In the genomic region with DNA sequence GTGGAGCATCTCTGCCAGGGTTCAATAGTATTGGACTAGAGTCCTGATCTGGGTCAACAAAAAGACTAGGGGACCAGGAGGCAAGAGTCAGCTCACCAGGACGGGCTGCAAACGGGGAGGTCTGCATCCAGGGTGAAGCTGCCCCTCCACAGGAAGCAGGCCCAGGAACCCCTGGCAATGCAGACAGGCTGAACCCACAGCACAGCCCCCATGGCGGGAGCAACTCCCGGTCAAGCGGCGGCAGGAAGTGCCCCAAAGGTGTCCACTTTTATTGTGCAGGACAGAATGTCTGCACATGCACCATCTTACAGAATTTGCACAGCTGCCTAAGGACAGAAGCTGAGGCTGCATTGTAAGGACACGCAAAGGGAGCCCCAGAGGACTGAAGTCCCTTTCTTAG, we compare ENCODE assay signal across 13 cellular contexts.
A peak's percentile ranks its signal among the peaks of the same experiment; 100 is the strongest.
DNase-seq lines count a peak whose midpoint lies in the region; ATAC-seq and TF ChIP-seq lines count a peak whose summit lies in the region.
"Had no signal": no experiment of that assay in that cellular context is flagged by ENCODE, and none has a peak within 500 bp of the region (broad histone marks: within the 10 kb centered on the region; RNA-seq: fewer than 3 reads in every experiment).

No MANE protein-coding gene starts in this region.

- CTCF ChIA-PET in Panc1 (lab: Charles Lee) = no interaction called here

- no peaks in the 10 kb centered on the region for H3K9me3 ChIP-seq in H9 (ENCODE audit: control insufficient read depth, low read depth, low read length)
- H3K9me3 ChIP-seq in Panc1 (ENCODE audit: control insufficient read depth, insufficient read depth, low read depth, low read length) = no peaks in the 10 kb centered on the region
- H3K9me3 ChIP-seq: A549 had no signal

- H3K27ac ChIP-seq in H9 (ENCODE audit: insufficient read length, low read depth, low read length) (no peak overlapping the region), Panc1 (ENCODE audit: low read length) (peak overlapping the region; percentile 34; the same call in 1 of the 2 replicates)
- H3K27ac ChIP-seq: A549 had no signal

- no peaks in the 10 kb centered on the region for H3K79me2 ChIP-seq in H9 (ENCODE audit: insufficient read depth, low read length)

- H3K4me1 ChIP-seq in H9 (ENCODE audit: insufficient read depth, low read length) = no peaks in the 10 kb centered on the region
- H3K4me1 ChIP-seq in Panc1 (ENCODE audit: control insufficient read depth, insufficient read depth, low read length) = peaks cover 12% of the 10 kb centered on the region
- H3K4me1 ChIP-seq: HAP-1 had no signal

- BruUV-seq in Panc1 (replicated peaks; lab: Mats Ljungman, UMichigan) = no TSS peak

- DNase-seq in H9 (peak; percentile 22), Panc1 (ENCODE audit: low read depth, low spot score) (no peak), erythroblast (lab: John Stamatoyannopoulos, UW) (no peak), sciatic nerve (ENCODE audit: low spot score) (peak; percentile 35), NCI-H2107 treated with DMSO at 0.1 percent for 48 hours (lab: John Stamatoyannopoulos, UW; ENCODE audit: unreplicated experiment) (no peak), AG20443 (ENCODE audit: low spot score) (no peak), C1 segment of cervical spinal cord (lab: John Stamatoyannopoulos, UW) (no peak)
- DNase-seq: CD8-positive, alpha-beta memory T cell; DND-41; GDM1 had no signal

- in situ Hi-C loops in Panc1 (cut with HindIII; ENCODE audit: low pct_unique_long_range_greater_than_20kb, low sequenced_read_pairs) = no loop called here

- no CpG with 5 or more reads among the region's 7 CpGs for WGBS in H9 (ENCODE audit: extremely low coverage, insufficient read length, low lambda C conversion rate)

- no peaks in the 10 kb centered on the region; a peak in 3 of 5 replicates for H3K9me3 Mint-ChIP-seq in H9

- H3K27me3 ChIP-seq in H9 (ENCODE audit: insufficient read depth, low read length) (no peaks in the 10 kb centered on the region), Panc1 (ENCODE audit: control insufficient read depth, insufficient read depth, low read length) (no peaks in the 10 kb centered on the region)

- H3K27ac Mint-ChIP-seq in H9 = no peak overlapping the region
- H3K27ac Mint-ChIP-seq: GM23338 had no signal

- no peaks in the 10 kb centered on the region for H3K36me3 Mint-ChIP-seq in H9 (ENCODE audit: insufficient read depth in 1 of 3, low read depth in 3 of 3)
- H3K36me3 Mint-ChIP-seq: CD8-positive, alpha-beta memory T cell had no signal

- no peak overlapping the region for H3K9ac ChIP-seq in H9 (ENCODE audit: extremely low read depth, insufficient read length, low read length)

- H3K79me1 ChIP-seq in H9 (ENCODE audit: insufficient read depth, low read depth, low read length, poor library complexity, severe bottlenecking) = no peaks in the 10 kb centered on the region

- peak; percentile 4 for TF ChIP-seq POLR2A in erythroblast (IDR thresholded peaks at IDR 0.05; ENCODE audit: low read length)

- no peak overlapping the region for H3K56ac ChIP-seq in H9 (ENCODE audit: insufficient read length, low read depth, low read length)

- peaks cover 4% of the 10 kb centered on the region for H3K27me3 Mint-ChIP-seq in H9 (ENCODE audit: low read depth)
- H3K27me3 Mint-ChIP-seq: CD8-positive, alpha-beta memory T cell had no signal

- 0 out of 4 replicates have a peak, but pooled peaks cover 0 to 4% of the 10 kb centered on the region in 2 experiments for H3K4me1 Mint-ChIP-seq in H9
- H3K4me1 Mint-ChIP-seq: GM23338 had no signal

- H3K36me3 ChIP-seq in Panc1 (ENCODE audit: control insufficient read depth, insufficient read depth, low read length) = no peaks in the 10 kb centered on the region
- H3K36me3 ChIP-seq: HAP-1 had no signal

- no peak overlapping the region for H2BK15ac ChIP-seq in H9 (ENCODE audit: low read depth, low read length)

- H3K4me3 ChIP-seq in Panc1 (ENCODE audit: low read depth in 2 of 2, low read length in 2 of 2) = no peak overlapping the region
- H3K4me3 ChIP-seq: A549, GM23338, HAP-1 had no signal

- no peak overlapping the region for H3K4me3 Mint-ChIP-seq in H9
- H3K4me3 Mint-ChIP-seq: CD8-positive, alpha-beta memory T cell; GM23338 had no signal

- ATAC-seq in Panc1 = no peak
- no peak for ATAC-seq in sciatic nerve
- ATAC-seq: A549, GM23338 had no signal

- no peak overlapping the region for H3K4me2 ChIP-seq in H9 (ENCODE audit: insufficient read depth, insufficient read length, low read length)
- H3K4me2 ChIP-seq: A549, GM23338 had no signal

- H3K14ac ChIP-seq in H9 (ENCODE audit: insufficient read depth, low read length) = no peak overlapping the region; the same call in 1 of the 2 replicates

- POLR2A ChIA-PET in Panc1 (lab: Charles Lee) = no interaction called here

- no peak overlapping the region for H2BK12ac ChIP-seq in H9 (ENCODE audit: insufficient read length, low read depth, low read length)

- intact Hi-C loops in Panc1 (cut with micrococcal nuclease; ENCODE audit: unreplicated experiment) = no loop called here
- intact Hi-C loops in sciatic nerve (cut with DNase I) = no loop called here

- no peaks in the 10 kb centered on the region for H4K20me1 ChIP-seq in H9 (ENCODE audit: control insufficient read depth, insufficient read depth, insufficient read length)

- no peaks in the 10 kb centered on the region for H3K23me2 ChIP-seq in H9 (ENCODE audit: insufficient read length, low read depth, low read length, poor library complexity, severe bottlenecking)

- H4K5ac ChIP-seq in H9 (ENCODE audit: insufficient read length, low read depth, low read length) = no peak overlapping the region

- H4K91ac ChIP-seq in H9 (ENCODE audit: insufficient read length, low read depth, low read length) = no peak overlapping the region

- no peak for TF ChIP-seq CTCF in H9 (conservative IDR thresholded peaks at IDR 0.05)
- TF ChIP-seq CTCF in Panc1 (IDR thresholded peaks at IDR 0.05) = no peak

- H2BK20ac ChIP-seq in H9 (ENCODE audit: low read depth, low read length, poor library complexity, severe bottlenecking) = no peak overlapping the region

- no peak overlapping the region for H3K4ac ChIP-seq in H9 (ENCODE audit: low read depth, low read length)

- no peak overlapping the region for H2AK5ac ChIP-seq in H9 (ENCODE audit: insufficient read length, low read length)

- no peak overlapping the region for H2AFZ ChIP-seq in H9 (ENCODE audit: low read length)
- H2AFZ ChIP-seq: GM23338 had no signal

- no peak overlapping the region for H2BK120ac ChIP-seq in H9 (ENCODE audit: low read depth, low read length, poor library complexity, severe bottlenecking)

- no peak overlapping the region for H2BK5ac ChIP-seq in H9 (ENCODE audit: insufficient read length, low read length)

- no peak overlapping the region for H3T11ph ChIP-seq in H9 (ENCODE audit: low read length)

- H3K18ac ChIP-seq in H9 (ENCODE audit: insufficient read length, low read depth, low read length) = no peak overlapping the region

- H3K23ac ChIP-seq in H9 (ENCODE audit: insufficient read length, low read depth, low read length) = no peak overlapping the region

- H4K8ac ChIP-seq in H9 (replicated peaks; ENCODE audit: insufficient read length, low read depth, low read length) = no peak overlapping the region

Comparison
In these comparisons a context has a peak if more than half of its experiments do, and no peak if none do; other contexts are left out.
1. DNase-seq: peak in H9 (single experiment) and sciatic nerve (single experiment); none in Panc1 (single experiment), erythroblast (0 of 2), NCI-H2107 treated with DMSO at 0.1 percent for 48 hours (single experiment), AG20443 (single experiment) and C1 segment of cervical spinal cord (0 of 14).